In genomic region chr16:2046889-2047329, GRCh38 we compare ENCODE assay signal across 9 cellular contexts. TPM values are rescaled to one million over a fixed set of nuclear protein-coding genes. Genes with fewer than 3 reads are reported as not detected.
DNase-seq lines count a peak whose midpoint lies in the region; ATAC-seq, FAIRE-seq and TF ChIP-seq lines count a peak whose summit lies in the region.
"Had no signal": no experiment of that assay in that cellular context is flagged by ENCODE, and none has a peak within 500 bp of the region (broad histone marks: within the 10 kb centered on the region; RNA-seq: fewer than 3 reads in every experiment).

No MANE protein-coding gene starts in this region.

- peaks cover 0 to 25% (median 0%) of the 10 kb centered on the region in 11 experiments; a peak in 4 of 22 replicates for H4K20me1 ChIP-seq in BLaER1 treated with 17β-estradiol and CSF1 and Interleukin-3, amounts not matched to agents 10 nM and 100 nM

- peaks cover 14 to 23% (median 19%) of the 10 kb centered on the region in 7 donors for H3K4me1 Mint-ChIP-seq in naive thymus-derived CD4-positive, alpha-beta T cell

- peak overlapping the region; percentile 76 to 90 (median 83); a peak in 20 of 22 replicates for H3K9ac ChIP-seq in BLaER1 treated with 17β-estradiol and CSF1 and Interleukin-3, amounts not matched to agents 10 nM and 100 nM

- ATAC-seq in naive thymus-derived CD4-positive, alpha-beta T cell, result no peak
- ATAC-seq in esophagus mucosa, result no peak

- peak overlapping the region in 5 of 9 donors; percentile 12 to 80 (median 57) for H3K27ac Mint-ChIP-seq in naive thymus-derived CD4-positive, alpha-beta T cell

- POLR2A ChIA-PET in naive thymus-derived CD4-positive, alpha-beta T cell (lab: Charles Lee), result interaction anchor here (0.7 to 3.4 kb wide), 5 partner anchors 13 to 108 kb away, joined by 3 to 25 read pairs (median 4); partner anchors contain the start of genes NHERF2, RPS2 and TRAF7

- intact Hi-C loops in naive thymus-derived CD4-positive, alpha-beta T cell (cut with micrococcal nuclease), result loop anchor here (1.0 to 5.0 kb wide), 11 partner anchors 24 to 220 kb away; partner anchors contain the start of genes ZNF598 (in 2 of the 2), E4F1 (in 1 of the 2), FAHD1 (in 1 of the 2) and HAGH (in 1 of the 2)

- FAIRE-seq in bronchial epithelial cell (lab: Jason Lieb, UNC), result no peak
- FAIRE-seq: colon had no signal

- peaks cover 52 to 65% (median 62%) of the 10 kb centered on the region in 10 experiments for H3K4me1 ChIP-seq in BLaER1 treated with 17β-estradiol and CSF1 and Interleukin-3, amounts not matched to agents 10 nM and 100 nM
- peaks cover 6 to 12% of the 10 kb centered on the region in 2 donors for H3K4me1 ChIP-seq in naive thymus-derived CD4-positive, alpha-beta T cell (ENCODE audit: control insufficient read depth in 2 of 2, insufficient read depth in 2 of 2, low read length in 2 of 2)

- peaks cover 0 to 5% (median 0%) of the 10 kb centered on the region in 5 donors for H3K36me3 Mint-ChIP-seq in naive thymus-derived CD4-positive, alpha-beta T cell

- no peaks in the 10 kb centered on the region for H3K27me3 ChIP-seq in BLaER1 treated with 17β-estradiol and CSF1 and Interleukin-3, amounts not matched to agents 10 nM and 100 nM
- H3K27me3 ChIP-seq in HL-60 (ENCODE audit: insufficient read depth, poor library complexity, severe bottlenecking) (no peaks in the 10 kb centered on the region), bronchial epithelial cell (ENCODE audit: control insufficient read depth, insufficient read depth, low read length) (no peaks in the 10 kb centered on the region)
- H3K27me3 ChIP-seq in naive thymus-derived CD4-positive, alpha-beta T cell (ENCODE audit: control insufficient read depth in 2 of 2, insufficient read depth in 2 of 2, low read length in 2 of 2), result no peaks in the 10 kb centered on the region

- H3K36me3 ChIP-seq in BLaER1 treated with 17β-estradiol and CSF1 and Interleukin-3, amounts not matched to agents 10 nM and 100 nM, result peaks cover 18 to 30% (median 21%) of the 10 kb centered on the region in 11 experiments
- H3K36me3 ChIP-seq in bronchial epithelial cell (ENCODE audit: control insufficient read depth, insufficient read depth, low read length), result peaks cover 3% of the 10 kb centered on the region
- H3K36me3 ChIP-seq in naive thymus-derived CD4-positive, alpha-beta T cell (ENCODE audit: control insufficient read depth in 2 of 3, insufficient read depth in 3 of 3, low read length in 3 of 3), result peaks cover 0 to 22% (median 3%) of the 10 kb centered on the region in 3 experiments

- DNase-seq in HL-60 (ENCODE audit: low read depth in 1 of 2, low spot score in 1 of 2), result no peak
- DNase-seq in bronchial epithelial cell (ENCODE audit: low read depth), result no peak
- no peak for DNase-seq in naive thymus-derived CD4-positive, alpha-beta T cell
- no peak for DNase-seq in A172 (ENCODE audit: low spot score)
- DNase-seq in AML-193 (lab: John Stamatoyannopoulos, UW), result no peak
- DNase-seq in superior temporal gyrus (ENCODE audit: extremely low spot score), result no peak

- no peaks in the 10 kb centered on the region for H3K9me3 ChIP-seq in BLaER1 treated with 17β-estradiol and CSF1 and Interleukin-3, amounts not matched to agents 10 nM and 100 nM (replicated peaks in 1 of 11)
- H3K9me3 ChIP-seq in naive thymus-derived CD4-positive, alpha-beta T cell (ENCODE audit: control insufficient read depth in 2 of 3, low read length in 3 of 3), result no peaks in the 10 kb centered on the region

- TF ChIP-seq CTCF in HL-60 (IDR thresholded peaks at IDR 0.05; ENCODE audit: insufficient read depth, low read length) (no peak), bronchial epithelial cell (IDR thresholded peaks at IDR 0.05; ENCODE audit: insufficient read depth, low read length, severe bottlenecking) (no peak)

- H3K4me3 ChIP-seq in BLaER1 treated with 17β-estradiol and CSF1 and Interleukin-3, amounts not matched to agents 10 nM and 100 nM, result peak overlapping the region; percentile 75 to 99 (median 93)
- H3K4me3 ChIP-seq in HL-60 (replicated peaks; ENCODE audit: insufficient read depth, low read length) (peak overlapping the region; percentile 77), bronchial epithelial cell (ENCODE audit: low read depth, low read length) (peak overlapping the region; percentile 80)
- H3K4me3 ChIP-seq in naive thymus-derived CD4-positive, alpha-beta T cell (ENCODE audit: low read length), result peak overlapping the region; percentile 72

- no peaks in the 10 kb centered on the region for H3K9me3 Mint-ChIP-seq in naive thymus-derived CD4-positive, alpha-beta T cell

- CTCF ChIA-PET in naive thymus-derived CD4-positive, alpha-beta T cell (lab: Charles Lee), result interaction anchor here (0.7 to 1.6 kb wide), 6 partner anchors 7 to 1240 kb away, joined by 3 to 6 read pairs (median 3); partner anchors contain the start of gene HAGH

- peak overlapping the region in 9 of 11 experiments; percentile 55 to 80 (median 66); a peak in 18 of 22 replicates for H3K27ac ChIP-seq in BLaER1 treated with 17β-estradiol and CSF1 and Interleukin-3, amounts not matched to agents 10 nM and 100 nM
- H3K27ac ChIP-seq in HL-60 (replicated peaks), result peak overlapping the region; percentile 46
- H3K27ac ChIP-seq in naive thymus-derived CD4-positive, alpha-beta T cell (ENCODE audit: low read depth, low read length), result peak overlapping the region; percentile 82

- peak overlapping the region; percentile 82 to 97 (median 93) for H3K4me3 Mint-ChIP-seq in naive thymus-derived CD4-positive, alpha-beta T cell

- peak overlapping the region; percentile 90 to 99 (median 98) for H3K4me2 ChIP-seq in BLaER1 treated with 17β-estradiol and CSF1 and Interleukin-3, amounts not matched to agents 10 nM and 100 nM

- H3K27me3 Mint-ChIP-seq in naive thymus-derived CD4-positive, alpha-beta T cell, result no peaks in the 10 kb centered on the region

RNA-seq across cellular contexts. Expression of gene NTHL1, which starts 0.7 kb away (rescaled TPM):
- total RNA-seq in bronchial epithelial cell (18.6 and 44.0 TPM in 2 replicates), esophagus mucosa (15.8 TPM)
- 10 to 100 TPM in 1 of 5 experiments, 1 to 10 TPM in 4; 4.4 to 27.0 (median 7.5) TPM for total RNA-seq in naive thymus-derived CD4-positive, alpha-beta T cell
- polyA plus RNA-seq in naive thymus-derived CD4-positive, alpha-beta T cell, result 10 to 100 TPM; 16.3 to 17.5 TPM
- 67.8 and 77.4 TPM in 2 replicates for total RNA-seq in A172 (2014; rRNA removed; shearing (Covaris generic))

RNA-seq across cellular contexts. Expression of gene TSC2, which starts 0.9 kb away (rescaled TPM):
- total RNA-seq in bronchial epithelial cell (25.0 and 34.7 TPM in 2 replicates), esophagus mucosa (49.5 TPM)
- 100 to 1,000 TPM; 126 to 155 (median 147) TPM for total RNA-seq in naive thymus-derived CD4-positive, alpha-beta T cell
- polyA plus RNA-seq in naive thymus-derived CD4-positive, alpha-beta T cell, result 10 to 100 TPM; 27.5 to 53.6 TPM
- 46.3 and 47.7 TPM in 2 replicates for total RNA-seq in A172 (2014; rRNA removed; shearing (Covaris generic))

RNA-seq across cellular contexts. Expression of gene NHERF2, which starts 20.2 kb away (rescaled TPM):
- total RNA-seq in bronchial epithelial cell, result 15.8 and 20.1 TPM in 2 replicates
- 1 to 10 TPM; 2.5 to 3.8 (median 3.6) TPM for total RNA-seq in naive thymus-derived CD4-positive, alpha-beta T cell
- under 1 TPM; 0.33 to 0.56 TPM for polyA plus RNA-seq in naive thymus-derived CD4-positive, alpha-beta T cell
- total RNA-seq in A172 (2014; rRNA removed; shearing (Covaris generic)), result 124 and 154 TPM in 2 replicates
- total RNA-seq in esophagus mucosa, result 21.6 TPM

RNA-seq across cellular contexts. Expression of gene NPW, which starts 27.3 kb away (rescaled TPM):
- total RNA-seq in bronchial epithelial cell, result 0.13 TPM in 1 of 2 replicates, not detected in the other
- total RNA-seq in naive thymus-derived CD4-positive, alpha-beta T cell, result 1 to 10 TPM in 1 of 5 experiments, under 1 TPM in 1, not detected in 3; 0.53 to 1.7 TPM
- not detected for polyA plus RNA-seq in naive thymus-derived CD4-positive, alpha-beta T cell
- total RNA-seq in A172 (2014; rRNA removed; shearing (Covaris generic)), result 0.14 TPM in 1 of 2 replicates, not detected in the other
- 0.80 TPM for total RNA-seq in esophagus mucosa

RNA-seq across cellular contexts. Expression of gene ZNF598, which starts 37.3 kb away (rescaled TPM):
- total RNA-seq in bronchial epithelial cell (26.3 and 31.9 TPM in 2 replicates), esophagus mucosa (41.0 TPM)
- total RNA-seq in naive thymus-derived CD4-positive, alpha-beta T cell, result 10 to 100 TPM; 44.3 to 63.2 (median 49.8) TPM
- 1 to 10 TPM; 1.9 to 9.4 TPM for polyA plus RNA-seq in naive thymus-derived CD4-positive, alpha-beta T cell
- 23.5 and 26.9 TPM in 2 replicates for total RNA-seq in A172 (2014; rRNA removed; shearing (Covaris generic))
